1 cellular context compared by ENCODE assay signal in genomic region chr2:127707890-127708648, GRCh38.
TF ChIP-seq lines count a peak whose summit lies in the region.

No MANE protein-coding gene starts in this region.

TF ChIP-seq in A549, 52 proteins besides CTCF, POLR2A, EP300 and RAD21 (continued from another document):
- TF ChIP-seq REST (IDR thresholded peaks at IDR 0.05), result no peak
- TF ChIP-seq NR3C1 (IDR thresholded peaks at IDR 0.05), result no peak
- TF ChIP-seq RCOR1 (IDR thresholded peaks at IDR 0.05; ENCODE audit: low read depth, low read length), result no peak
- TF ChIP-seq TFCP2L1 (CRISPR knock-in tag; IDR thresholded peaks at IDR 0.05), result no peak
- TF ChIP-seq HMGXB4 (CRISPR knock-in tag; IDR thresholded peaks at IDR 0.05; ENCODE audit: borderline replicate concordance), result no peak
- no peak for TF ChIP-seq E2F6 (IDR thresholded peaks at IDR 0.05; ENCODE audit: borderline replicate concordance, low read depth)
- TF ChIP-seq SREBF2 (IDR thresholded peaks at IDR 0.05), result no peak
